In the genomic region with DNA sequence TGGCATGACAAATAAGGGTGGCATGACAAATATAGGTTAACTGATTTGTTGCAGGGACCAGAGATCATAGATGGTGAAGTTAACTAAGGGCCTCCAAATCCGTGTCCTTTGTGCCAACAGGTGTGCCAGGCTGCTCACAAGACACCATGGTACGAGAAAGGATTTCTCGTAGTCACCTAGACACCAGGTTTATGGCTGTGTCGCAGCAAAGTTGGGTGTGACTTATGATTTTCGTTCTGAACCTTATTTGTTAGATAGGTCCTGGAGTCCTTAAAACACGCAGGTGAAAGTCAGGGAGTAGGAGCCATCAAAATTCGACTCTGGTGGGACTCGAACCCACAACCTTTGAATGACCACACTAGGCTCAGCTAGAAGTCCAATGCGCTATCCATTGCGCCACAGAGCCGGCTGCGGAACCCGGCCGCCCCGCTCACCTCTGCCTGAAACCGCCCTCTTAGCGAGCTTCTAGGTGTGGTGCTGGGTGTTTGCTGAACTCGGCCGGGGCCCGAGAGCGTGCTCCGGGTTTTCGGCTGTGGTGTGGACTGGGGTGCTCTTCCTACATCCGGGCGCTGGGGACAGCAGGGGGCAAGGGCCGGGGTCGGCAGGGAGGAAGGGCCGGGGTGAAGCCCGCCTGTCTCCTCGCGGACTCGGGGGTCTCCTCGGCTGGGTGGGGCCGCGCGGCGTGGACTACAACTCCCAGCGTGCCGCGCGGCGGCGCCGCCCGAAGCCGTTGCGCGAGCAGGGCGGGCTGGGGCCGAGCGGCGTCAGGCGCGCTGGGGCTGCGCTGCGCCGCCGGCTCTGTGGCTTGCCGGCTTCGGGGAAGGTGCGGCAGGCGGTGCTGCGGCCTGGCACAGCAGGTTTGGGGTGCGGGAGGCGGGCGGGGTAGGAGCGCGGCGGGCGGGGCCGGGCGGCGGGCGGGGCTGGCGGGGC, we compare ENCODE assay signal across 1 cellular context.
TF ChIP-seq lines count a peak whose summit lies in the region.

TSS of gene SLC27A4 (plus strand) at position 767 of the 930 bp plus-strand sequence. CDS start 2,606 bp downstream, outside the sequence.

TF ChIP-seq in K562, 482 proteins besides CTCF, POLR2A, EP300 and RAD21 (continued from another document and continues in another):
- TF ChIP-seq, protein P1, sequence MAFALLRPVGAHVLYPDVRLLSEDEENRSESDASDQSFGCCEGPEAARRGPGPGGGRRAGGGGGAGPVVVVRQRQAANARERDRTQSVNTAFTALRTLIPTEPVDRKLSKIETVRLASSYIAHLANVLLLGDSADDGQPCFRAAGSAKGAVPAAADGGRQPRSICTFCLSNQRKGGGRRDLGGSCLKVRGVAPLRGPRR (CRISPR knock-in tag; IDR thresholded peaks at IDR 0.05) = no peak
- TF ChIP-seq TEAD2 (tag; IDR thresholded peaks at IDR 0.05) = no peak
- TF ChIP-seq FOS (IDR thresholded peaks at IDR 0.05; ENCODE audit: extremely low read depth, insufficient read length) = no peak
- no peak for TF ChIP-seq PCBP2 (IDR thresholded peaks at IDR 0.05; ENCODE audit: low read depth, low read length, poor library complexity, severe bottlenecking)
- peak; percentile 89 for TF ChIP-seq BRD9 (IDR thresholded peaks at IDR 0.05; ENCODE audit: low read depth, partially characterized antibody)
- TF ChIP-seq TCF3 (CRISPR knock-in tag; IDR thresholded peaks at IDR 0.05) = no peak; the same call in 1 of the 2 replicates
- no peak for TF ChIP-seq ZNF354B (CRISPR knock-in tag; IDR thresholded peaks at IDR 0.05)
- no peak; the same call in 1 of the 2 replicates for TF ChIP-seq RFX7 (CRISPR knock-in tag; IDR thresholded peaks at IDR 0.05)
- TF ChIP-seq TARDBP (IDR thresholded peaks at IDR 0.05) = peak; percentile 71
- peak; percentile 32; the same call in 1 of the 2 replicates for TF ChIP-seq TAF7 (tag; IDR thresholded peaks at IDR 0.05)
- no peak for TF ChIP-seq ZNF316 (IDR thresholded peaks at IDR 0.05)
- TF ChIP-seq RBBP5 (IDR thresholded peaks at IDR 0.05; ENCODE audit: borderline replicate concordance, insufficient read depth, low read length, poor library complexity, severe bottlenecking) = peak; percentile 99
- TF ChIP-seq ZNF3 (CRISPR knock-in tag; IDR thresholded peaks at IDR 0.05) = no peak
- TF ChIP-seq ATF6 (CRISPR knock-in tag; IDR thresholded peaks at IDR 0.05) = peak; percentile 29; the same call in 1 of the 2 replicates
- no peak for TF ChIP-seq ZNF445 (CRISPR knock-in tag; IDR thresholded peaks at IDR 0.05; ENCODE audit: low read depth)
- peak; percentile 35 for TF ChIP-seq MEIS2 (IDR thresholded peaks at IDR 0.05; ENCODE audit: partially characterized antibody)
- no peak for TF ChIP-seq NCOR1 (IDR thresholded peaks at IDR 0.05)
- no peak for TF ChIP-seq THAP7 (CRISPR knock-in tag; IDR thresholded peaks at IDR 0.05)
- 0 out of 2 replicates have a peak, but pooled peaks have one; percentile 11 for TF ChIP-seq ZNF695 (CRISPR knock-in tag; IDR thresholded peaks at IDR 0.05)
- peak; percentile 88 for TF ChIP-seq ZEB2 (IDR thresholded peaks at IDR 0.05)
- no peak for TF ChIP-seq LARP7 (IDR thresholded peaks at IDR 0.05)
- TF ChIP-seq HIVEP1 (CRISPR knock-in tag; IDR thresholded peaks at IDR 0.05) = no peak
- TF ChIP-seq GTF2A2 (tag; IDR thresholded peaks at IDR 0.05) = no peak
- TF ChIP-seq ZNF124 (CRISPR knock-in tag; IDR thresholded peaks at IDR 0.05) = no peak
- TF ChIP-seq HDAC6 (IDR thresholded peaks at IDR 0.05; ENCODE audit: low read depth, low read length) = no peak
- no peak for TF ChIP-seq ZFX (CRISPR knock-in tag; IDR thresholded peaks at IDR 0.05)
- TF ChIP-seq ETV6 (IDR thresholded peaks at IDR 0.05; ENCODE audit: borderline replicate concordance in 1 of 2, low read depth in 2 of 2, low read length in 1 of 2) = 0 out of 4 replicates have a peak, but pooled peaks of 1 of the 2 experiments have one; percentile 34
- no peak for TF ChIP-seq ETV6 (CRISPR knock-in tag; IDR thresholded peaks at IDR 0.05; ENCODE audit: borderline replicate concordance)
- TF ChIP-seq NR1H2 (CRISPR knock-in tag; IDR thresholded peaks at IDR 0.05) = peak; percentile 88; the same call in 1 of the 2 replicates
- no peak for TF ChIP-seq BDP1 (IDR thresholded peaks at IDR 0.05; ENCODE audit: insufficient read depth, insufficient read length)
- TF ChIP-seq, protein P2, sequence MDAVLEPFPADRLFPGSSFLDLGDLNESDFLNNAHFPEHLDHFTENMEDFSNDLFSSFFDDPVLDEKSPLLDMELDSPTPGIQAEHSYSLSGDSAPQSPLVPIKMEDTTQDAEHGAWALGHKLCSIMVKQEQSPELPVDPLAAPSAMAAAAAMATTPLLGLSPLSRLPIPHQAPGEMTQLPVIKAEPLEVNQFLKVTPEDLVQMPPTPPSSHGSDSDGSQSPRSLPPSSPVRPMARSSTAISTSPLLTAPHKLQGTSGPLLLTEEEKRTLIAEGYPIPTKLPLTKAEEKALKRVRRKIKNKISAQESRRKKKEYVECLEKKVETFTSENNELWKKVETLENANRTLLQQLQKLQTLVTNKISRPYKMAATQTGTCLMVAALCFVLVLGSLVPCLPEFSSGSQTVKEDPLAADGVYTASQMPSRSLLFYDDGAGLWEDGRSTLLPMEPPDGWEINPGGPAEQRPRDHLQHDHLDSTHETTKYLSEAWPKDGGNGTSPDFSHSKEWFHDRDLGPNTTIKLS (IDR thresholded peaks at IDR 0.05; ENCODE audit: borderline replicate concordance, low read depth) = peak; percentile 96
- TF ChIP-seq RREB1 (CRISPR knock-in tag; IDR thresholded peaks at IDR 0.05) = 0 out of 2 replicates have a peak, but pooled peaks have one; percentile 9
- peak; percentile 88; the same call in 1 of the 2 replicates for TF ChIP-seq ZBTB9 (CRISPR knock-in tag; IDR thresholded peaks at IDR 0.05)
- TF ChIP-seq MTA3 (IDR thresholded peaks at IDR 0.05; ENCODE audit: borderline replicate concordance) = peak; percentile 87
- no peak for TF ChIP-seq NONO (IDR thresholded peaks at IDR 0.05; ENCODE audit: low read depth in 2 of 2, low read length in 1 of 2)
- TF ChIP-seq BACH1 (tag; IDR thresholded peaks at IDR 0.05) = no peak
- no peak for TF ChIP-seq POLR3G (IDR thresholded peaks at IDR 0.05; ENCODE audit: extremely low read depth, insufficient read length, insufficient replicate concordance)
- peak; percentile 79 for TF ChIP-seq RBM39 (optimal IDR thresholded peaks at IDR 0.05; ENCODE audit: low read depth, low read length)
- no peak for TF ChIP-seq ZNF785 (CRISPR knock-in tag; IDR thresholded peaks at IDR 0.05)
- no peak for TF ChIP-seq EP400 (IDR thresholded peaks at IDR 0.05)
- no peak for TF ChIP-seq HNRNPK (IDR thresholded peaks at IDR 0.05; ENCODE audit: low read depth, low read length, poor library complexity, severe bottlenecking)
- no peak; the same call in 1 of the 2 replicates for TF ChIP-seq PML (IDR thresholded peaks at IDR 0.05; ENCODE audit: low read length)
- no peak; the same call in 1 of the 2 replicates for TF ChIP-seq STAT5A (IDR thresholded peaks at IDR 0.05; ENCODE audit: borderline replicate concordance, low read length)
- TF ChIP-seq RNF2 (IDR thresholded peaks at IDR 0.05) = no peak
- TF ChIP-seq POLR2AphosphoS2 (IDR thresholded peaks at IDR 0.05; ENCODE audit: low read length) = no peak; the same call in 1 of the 2 replicates
- no peak for TF ChIP-seq ZNF584 (CRISPR knock-in tag; IDR thresholded peaks at IDR 0.05; ENCODE audit: low read depth)
- no peak for TF ChIP-seq SETDB1 (IDR thresholded peaks at IDR 0.05; ENCODE audit: low read length)
- TF ChIP-seq TCF7L2 (IDR thresholded peaks at IDR 0.05; ENCODE audit: low read depth, low read length) = 0 out of 2 replicates have a peak, but pooled peaks have one; percentile 20
- TF ChIP-seq MEF2D (tag; conservative IDR thresholded peaks at IDR 0.05; ENCODE audit: low read depth) = peak; percentile 39; the same call in 1 of the 2 replicates
- TF ChIP-seq SMARCC2 (IDR thresholded peaks at IDR 0.05; ENCODE audit: low read depth) = no peak
- TF ChIP-seq, protein P3, sequence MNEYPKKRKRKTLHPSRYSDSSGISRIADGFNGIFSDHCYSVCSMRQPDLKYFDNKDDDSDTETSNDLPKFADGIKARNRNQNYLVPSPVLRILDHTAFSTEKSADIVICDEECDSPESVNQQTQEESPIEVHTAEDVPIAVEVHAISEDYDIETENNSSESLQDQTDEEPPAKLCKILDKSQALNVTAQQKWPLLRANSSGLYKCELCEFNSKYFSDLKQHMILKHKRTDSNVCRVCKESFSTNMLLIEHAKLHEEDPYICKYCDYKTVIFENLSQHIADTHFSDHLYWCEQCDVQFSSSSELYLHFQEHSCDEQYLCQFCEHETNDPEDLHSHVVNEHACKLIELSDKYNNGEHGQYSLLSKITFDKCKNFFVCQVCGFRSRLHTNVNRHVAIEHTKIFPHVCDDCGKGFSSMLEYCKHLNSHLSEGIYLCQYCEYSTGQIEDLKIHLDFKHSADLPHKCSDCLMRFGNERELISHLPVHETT (CRISPR knock-in tag; conservative IDR thresholded peaks at IDR 0.05 in 1 of 2, IDR thresholded peaks at IDR 0.05 in 1 of 2) = peak in 1 of 2 experiments; percentile 90; a peak in 2 of 4 replicates
- TF ChIP-seq CBFA2T2 (conservative IDR thresholded peaks at IDR 0.05) = peak; percentile 4; the same call in 1 of the 2 replicates
- TF ChIP-seq FOXO4 (CRISPR knock-in tag; IDR thresholded peaks at IDR 0.05) = no peak
- TF ChIP-seq ZNF699 (CRISPR knock-in tag; IDR thresholded peaks at IDR 0.05; ENCODE audit: insufficient replicate concordance) = no peak
